In the genomic region with DNA sequence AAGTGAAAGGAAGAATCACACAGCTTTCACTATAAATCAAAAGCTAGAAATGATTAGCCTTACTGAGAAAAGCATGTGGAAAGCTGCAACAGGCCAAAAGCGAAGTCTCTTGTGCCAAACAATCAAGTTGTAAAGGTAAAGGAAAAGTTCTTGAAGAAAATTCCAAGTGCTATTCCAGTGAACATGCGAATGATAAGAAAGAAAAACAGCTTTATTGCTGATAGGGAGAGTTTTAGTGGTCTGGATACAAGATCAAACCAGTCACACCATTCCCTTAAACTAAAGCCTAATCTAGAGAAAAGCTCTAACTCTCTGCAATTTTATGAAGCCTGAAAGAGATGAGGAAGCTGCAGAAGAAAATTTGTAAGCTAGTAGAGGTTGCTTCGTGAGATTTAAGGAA, we compare ENCODE assay signal across 15 cellular contexts.
"Had no signal": no experiment of that assay in that cellular context is flagged by ENCODE, and none has a peak within 500 bp of the region (broad histone marks: within the 10 kb centered on the region; RNA-seq: fewer than 3 reads in every experiment).

No MANE protein-coding gene starts in this region.

- H3K36me3 ChIP-seq: heart left ventricle, tibial nerve, WERI-Rb-1 had no signal

- DNase-seq: activated CD4-positive, alpha-beta T cell treated with anti-CD3 and anti-CD28 coated beads for 1 hour; activated CD8-positive, alpha-beta memory T cell treated with anti-CD3 and anti-CD28 coated beads for 24 hours; activated CD8-positive, alpha-beta memory T cell treated with anti-CD3 and anti-CD28 coated beads, Interleukin-2, amount 50 U/mL, for 48 hours; activated gamma-delta T cell; endodermal cell; heart left ventricle; immature natural killer cell; kidney glomerular epithelial cell; left ventricle myocardium superior; natural killer cell; stimulated activated naive CD8-positive, alpha-beta T cell treated with anti-CD3 and anti-CD28 coated beads, Interleukin-15, Interleukin-2, amounts not matched to agents 100 U/mL and 50 U/mL, for 24 hours; WERI-Rb-1 had no signal

- H3K27me3 ChIP-seq: dorsolateral prefrontal cortex, heart left ventricle, tibial nerve had no signal

- ATAC-seq: heart left ventricle; left ventricle myocardium superior; natural killer cell; stimulated activated naive CD8-positive, alpha-beta T cell treated with anti-CD3 and anti-CD28 coated beads, Interleukin-15, Interleukin-2, amounts not matched to agents 100 U/mL and 50 U/mL, for 24 hours had no signal

- H3K4me3 ChIP-seq: dorsolateral prefrontal cortex, heart left ventricle, tibial nerve had no signal

- H3K27ac ChIP-seq: heart left ventricle, tibial nerve, WERI-Rb-1 had no signal

- H3K4me1 ChIP-seq: heart left ventricle, tibial nerve had no signal

- FAIRE-seq: frontal cortex had no signal
